16 cellular contexts compared by ENCODE assay signal in the genomic region with DNA sequence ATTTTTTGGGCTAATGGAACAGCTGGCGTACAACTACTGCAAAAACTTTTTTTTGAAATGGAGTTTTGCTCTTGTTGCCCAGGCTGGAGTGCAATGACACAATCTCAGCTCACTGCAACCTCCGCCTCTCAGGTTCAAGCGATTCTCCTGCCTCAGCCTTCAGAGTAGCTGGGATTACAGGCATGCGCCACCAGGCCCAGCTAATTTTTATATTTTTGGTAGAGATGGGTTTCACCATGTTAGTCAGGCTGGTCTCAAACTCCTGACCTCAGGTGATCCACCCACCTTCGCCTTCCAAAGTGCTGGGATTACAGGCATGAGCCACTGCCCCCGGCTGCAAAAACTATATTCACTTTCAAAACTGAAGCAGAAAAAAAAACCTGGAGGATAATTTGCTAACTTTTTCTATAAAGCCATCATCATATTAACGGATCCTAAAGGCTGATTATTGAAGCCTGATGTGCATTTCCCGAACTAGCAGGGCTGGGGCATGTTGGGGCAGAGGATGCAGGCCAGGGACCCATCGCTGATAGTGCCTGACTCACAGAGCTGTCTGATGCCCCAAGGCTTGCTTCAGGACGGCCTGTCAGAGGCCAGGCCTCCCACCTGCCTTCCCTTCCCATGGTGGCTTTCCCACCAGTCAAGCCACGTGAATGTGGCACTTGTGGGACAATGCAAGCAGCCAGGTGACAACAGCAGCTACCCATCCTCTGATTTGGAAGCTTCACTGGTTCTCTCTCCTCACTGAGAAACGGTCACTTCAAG. TPM values are rescaled to one million over a fixed set of nuclear protein-coding genes. Genes with fewer than 3 reads are reported as not detected.
A peak's percentile ranks its signal among the peaks of the same experiment; 100 is the strongest.
DNase-seq lines count a peak whose midpoint lies in the region; ATAC-seq and TF ChIP-seq lines count a peak whose summit lies in the region.
"Not testable (repeated sequence)": the region's sequence is repeated elsewhere in the genome, so short reads cannot be mapped to it uniquely, and the experiment has no call there.
"Had no signal": no experiment of that assay in that cellular context is flagged by ENCODE, and none has a peak within 500 bp of the region (broad histone marks: within the 10 kb centered on the region; RNA-seq: fewer than 3 reads in every experiment).

No MANE protein-coding gene starts in this region.

- TF ChIP-seq POLR2A in testis (IDR thresholded peaks at IDR 0.05) = not testable (repeated sequence)

- POLR2A ChIA-PET in CD4-positive, alpha-beta memory T cell (lab: Charles Lee; ENCODE audit: partially characterized antibody) = interaction anchor here (0.8 to 35.0 kb wide), 12 partner anchors 2 to 111 kb away, joined by 3 to 1580 read pairs (median 13); partner anchors contain the start of gene IRF1

- 89 to 97% methylated on average over 6 to 12 of the region's 12 CpGs for WGBS in endodermal cell (ENCODE audit: insufficient coverage in 1 of 2, insufficient read length in 1 of 2), 2 experiments
- WGBS in testis, 2 donors = 91 to 94% methylated on average over 12 of the region's 12 CpGs

- CTCF ChIA-PET in CD4-positive, alpha-beta memory T cell (lab: Charles Lee; ENCODE audit: partially characterized antibody) = interaction anchor here (1.0 to 10.2 kb wide), 11 partner anchors 9 to 116 kb away, joined by 3 to 86 read pairs (median 7); partner anchors contain the start of gene SLC22A5

- peaks cover 59 to 88% of the 10 kb centered on the region in 2 donors for H3K36me3 Mint-ChIP-seq in CD4-positive, alpha-beta memory T cell
- peaks cover 14% of the 10 kb centered on the region for H3K36me3 Mint-ChIP-seq in T-helper 17 cell (ENCODE audit: low read depth)
- H3K36me3 Mint-ChIP-seq in activated naive CD4-positive, alpha-beta T cell treated with anti-CD3 and anti-CD28 coated beads, Interleukin-2, amount 50 U/mL, for 24 hours = peaks cover 55% of the 10 kb centered on the region
- peaks cover 27% of the 10 kb centered on the region for H3K36me3 Mint-ChIP-seq in endodermal cell (ENCODE audit: low read depth)

- peaks cover 43 to 85% (median 58%) of the 10 kb centered on the region in 4 donors for H3K4me1 Mint-ChIP-seq in CD4-positive, alpha-beta memory T cell
- H3K4me1 Mint-ChIP-seq in T-helper 17 cell = peaks cover 59% of the 10 kb centered on the region
- H3K4me1 Mint-ChIP-seq in activated naive CD4-positive, alpha-beta T cell treated with anti-CD3 and anti-CD28 coated beads, Interleukin-2, amount 50 U/mL, for 24 hours = peaks cover 56% of the 10 kb centered on the region
- not testable (repeated sequence) for H3K4me1 Mint-ChIP-seq in endodermal cell

- TF ChIP-seq CTCF in endodermal cell (conservative IDR thresholded peaks at IDR 0.05); lower lobe of right lung (IDR thresholded peaks at IDR 0.05); testis (IDR thresholded peaks at IDR 0.05): not testable (repeated sequence)

- peaks cover 0 to 13% (median 0%) of the 10 kb centered on the region in 8 donors for H3K9me3 Mint-ChIP-seq in CD4-positive, alpha-beta memory T cell
- not testable (repeated sequence) for H3K9me3 Mint-ChIP-seq in activated naive CD4-positive, alpha-beta T cell treated with anti-CD3 and anti-CD28 coated beads, Interleukin-2, amount 50 U/mL, for 24 hours; endodermal cell

- not testable (repeated sequence) for H3K9me3 ChIP-seq in CD4-positive, alpha-beta memory T cell (ENCODE audit: control insufficient read depth in 1 of 2, low read length in 2 of 2); T-helper 17 cell (ENCODE audit: control insufficient read depth, low read length, poor library complexity, severe bottlenecking); endodermal cell (ENCODE audit: control insufficient read depth, low read length); lower lobe of right lung; testis

- H3K9ac ChIP-seq in endodermal cell (ENCODE audit: extremely low read depth, low read length, poor library complexity, severe bottlenecking) = not testable (repeated sequence)

- DNase-seq in CD4-positive, alpha-beta memory T cell = peak in 1 of 5 donors; percentile 27
- DNase-seq in T-helper 17 cell = peak in 2 of 3 donors; percentile 4 to 6
- peak; percentile 18 for DNase-seq in activated CD8-positive, alpha-beta memory T cell treated with anti-CD3 and anti-CD28 coated beads, Interleukin-2, amount 50 U/mL, for 4 hours
- peak; percentile 20 for DNase-seq in endodermal cell
- DNase-seq in lower lobe of right lung = not testable (repeated sequence)
- DNase-seq in sciatic nerve (ENCODE audit: low spot score) = peak; percentile 35
- DNase-seq in testis = peak; percentile 4

- H3K4me3 ChIP-seq in CD4-positive, alpha-beta memory T cell (ENCODE audit: low read length in 2 of 2) = peak overlapping the region in 1 of 2 donors; percentile 11
- not testable (repeated sequence) for H3K4me3 ChIP-seq in endodermal cell (ENCODE audit: low read length); lower lobe of right lung; testis

- not testable (repeated sequence) for H3K27me3 ChIP-seq in CD4-positive, alpha-beta memory T cell (ENCODE audit: insufficient read depth, low read length); endodermal cell (ENCODE audit: control insufficient read depth, insufficient read depth, low read length, poor library complexity, severe bottlenecking); lower lobe of right lung (ENCODE audit: low read depth); testis

- H3K27ac Mint-ChIP-seq in CD4-positive, alpha-beta memory T cell = peak overlapping the region; percentile 87 to 98 (median 94)
- H3K27ac Mint-ChIP-seq in T-helper 17 cell = peak overlapping the region; percentile 100
- H3K27ac Mint-ChIP-seq in activated naive CD4-positive, alpha-beta T cell treated with anti-CD3 and anti-CD28 coated beads, Interleukin-2, amount 50 U/mL, for 24 hours = peak overlapping the region; percentile 97
- not testable (repeated sequence) for H3K27ac Mint-ChIP-seq in endodermal cell

- peak overlapping the region; percentile 99 for H3K27ac ChIP-seq in CD4-positive, alpha-beta memory T cell (ENCODE audit: low read depth, low read length)
- not testable (repeated sequence) for H3K27ac ChIP-seq in endodermal cell (ENCODE audit: low read depth, low read length); testis
- peak overlapping the region; percentile 11 for H3K27ac ChIP-seq in lower lobe of right lung

- peaks cover 81% of the 10 kb centered on the region for H3K4me1 ChIP-seq in CD4-positive, alpha-beta memory T cell (ENCODE audit: insufficient read depth, low read length)
- H3K4me1 ChIP-seq in endodermal cell (ENCODE audit: control insufficient read depth, insufficient read depth, low read length) = not testable (repeated sequence)
- peaks cover 80% of the 10 kb centered on the region for H3K4me1 ChIP-seq in lower lobe of right lung
- peaks cover 16% of the 10 kb centered on the region for H3K4me1 ChIP-seq in testis

- intact Hi-C loops in CD4-positive, alpha-beta memory T cell (cut with micrococcal nuclease); lower lobe of right lung (cut with DNase I); testis (cut with DNase I; ENCODE audit: low total_unique reads): not testable (repeated sequence)
- intact Hi-C loops in sciatic nerve (cut with DNase I) = loop anchor here (10.0 kb wide), 1 partner anchor 60 kb away; no protein-coding TSS in a partner anchor

- peak overlapping the region; percentile 82 to 97 (median 96) for H3K4me3 Mint-ChIP-seq in CD4-positive, alpha-beta memory T cell
- H3K4me3 Mint-ChIP-seq in T-helper 17 cell = peak overlapping the region; percentile 95
- H3K4me3 Mint-ChIP-seq in activated naive CD4-positive, alpha-beta T cell treated with anti-CD3 and anti-CD28 coated beads, Interleukin-2, amount 50 U/mL, for 24 hours = peak overlapping the region; percentile 94
- not testable (repeated sequence) for H3K4me3 Mint-ChIP-seq in endodermal cell

- not testable (repeated sequence) for ATAC-seq in T-helper 17 cell, lower lobe of right lung, sciatic nerve

- H3K36me3 ChIP-seq in CD4-positive, alpha-beta memory T cell (ENCODE audit: insufficient read depth, low read length) = peaks cover 69% of the 10 kb centered on the region
- H3K36me3 ChIP-seq in endodermal cell (ENCODE audit: control insufficient read depth, insufficient read depth, low read length) = peaks cover 23% of the 10 kb centered on the region
- peaks cover 81% of the 10 kb centered on the region for H3K36me3 ChIP-seq in lower lobe of right lung
- not testable (repeated sequence) for H3K36me3 ChIP-seq in testis (ENCODE audit: low read depth, missing control alignments)

- H3K27me3 Mint-ChIP-seq in CD4-positive, alpha-beta memory T cell; T-helper 17 cell; activated naive CD4-positive, alpha-beta T cell treated with anti-CD3 and anti-CD28 coated beads, Interleukin-2, amount 50 U/mL, for 24 hours; endodermal cell (ENCODE audit: insufficient read depth): not testable (repeated sequence)

RNA-seq across cellular contexts. Expression of gene IRF1, which starts 5.5 kb away (rescaled TPM):
- 100 to 1,000 TPM; 192 to 202 TPM for total RNA-seq in CD4-positive, alpha-beta memory T cell
- polyA plus RNA-seq in CD4-positive, alpha-beta memory T cell = 100 to 1,000 TPM; 192 to 237 TPM
- total RNA-seq in T-helper 17 cell (100 to 1,000 TPM; 590 to 639 TPM), endodermal cell (1 to 10 TPM; 5.6 to 7.3 TPM), lower lobe of right lung (81.2 TPM), sciatic nerve (52.2 TPM), testis (10 to 100 TPM; 20.2 to 22.5 TPM)
- polyA plus RNA-seq in endodermal cell (2013, experiment 1 of 2) = 2.2 TPM
- polyA plus RNA-seq in endodermal cell (2013, experiment 2 of 2) = 4.5 TPM
- polyA plus RNA-seq in testis (ENCODE audit: insufficient read depth, low read depth, low replicate concordance) = 31.7 TPM

RNA-seq across cellular contexts. Expression of gene IL5, which starts 58.3 kb away (rescaled TPM):
- total RNA-seq in CD4-positive, alpha-beta memory T cell = not detected
- not detected for polyA plus RNA-seq in CD4-positive, alpha-beta memory T cell
- total RNA-seq in T-helper 17 cell (not detected), endodermal cell (not detected), lower lobe of right lung (not detected), sciatic nerve (not detected), testis (10 to 100 TPM in 1 of 2 donors, 1 to 10 TPM in 1; 2.2 to 12.4 TPM)
- not detected for polyA plus RNA-seq in endodermal cell (2013, experiment 1 of 2)
- polyA plus RNA-seq in endodermal cell (2013, experiment 2 of 2) = not detected
- 5.4 TPM for polyA plus RNA-seq in testis (ENCODE audit: insufficient read depth, low read depth, low replicate concordance)
- total RNA-seq: cerebellum, fibroblast of lung, M059J, mucosa of descending colon, occipital lobe, PC-3 had no signal
- polyA plus RNA-seq: A549, BJ, fibroblast of lung had no signal
